In genomic region chr3:94413721-94414106, GRCh38 we compare ENCODE assay signal across 15 cellular contexts.
DNase-seq lines count a peak whose midpoint lies in the region; ATAC-seq, FAIRE-seq and TF ChIP-seq lines count a peak whose summit lies in the region.
"Had no signal": no experiment of that assay in that cellular context is flagged by ENCODE, and none has a peak within 500 bp of the region (broad histone marks: within the 10 kb centered on the region; RNA-seq: fewer than 3 reads in every experiment).

No MANE protein-coding gene starts in this region.

- no peak overlapping the region for H2AK5ac ChIP-seq in mesendoderm (ENCODE audit: low read length)

- no peak overlapping the region for H2BK120ac ChIP-seq in mesendoderm (ENCODE audit: low read depth, low read length)

- no peak overlapping the region for H3K4me2 ChIP-seq in mesendoderm (ENCODE audit: low read length)

- H3K9me3 ChIP-seq in HUES64 (ENCODE audit: insufficient read depth, low read depth, low read length): no peaks in the 10 kb centered on the region
- H3K9me3 ChIP-seq in adrenal gland (replicated peaks in 1 of 3): peaks cover 0 to 4% (median 0%) of the 10 kb centered on the region in 3 donors
- H3K9me3 ChIP-seq: upper lobe of left lung had no signal

- intact Hi-C loops in Right ventricle myocardium superior (cut with DNase I): no loop called here
- intact Hi-C loops in adrenal gland (cut with DNase I): no loop called here

- H3K56ac ChIP-seq in mesendoderm (ENCODE audit: low read length): no peak overlapping the region

- H3K4me3 ChIP-seq in AG10803 (ENCODE audit: low read length) (no peak overlapping the region), HUES64 (ENCODE audit: low read length) (no peak overlapping the region), bronchial epithelial cell (ENCODE audit: low read depth, low read length) (no peak overlapping the region), mesendoderm (ENCODE audit: low read length) (no peak overlapping the region), adrenal gland (no peak overlapping the region)
- H3K4me3 ChIP-seq: BLaER1, upper lobe of left lung had no signal

- H3K4me1 ChIP-seq in HUES64 (ENCODE audit: insufficient read depth, low read length) (peaks cover 21% of the 10 kb centered on the region), mesendoderm (ENCODE audit: control insufficient read depth, low read depth, low read length) (no peaks in the 10 kb centered on the region), adrenal gland (replicated peaks in 1 of 2) (no peaks in the 10 kb centered on the region)
- H3K4me1 ChIP-seq: upper lobe of left lung had no signal

- TF ChIP-seq CTCF in AG10803 (conservative IDR thresholded peaks at IDR 0.05; ENCODE audit: low read length) (no peak), bronchial epithelial cell (IDR thresholded peaks at IDR 0.05; ENCODE audit: insufficient read depth, low read length, severe bottlenecking) (no peak), adrenal gland (IDR thresholded peaks at IDR 0.05) (no peak)

- ATAC-seq in Right ventricle myocardium superior (ENCODE audit: poor library complexity): no peak
- no peak for ATAC-seq in HG02885 (IDR thresholded peaks at IDR 0.05; ENCODE audit: poor library complexity, unreplicated experiment)
- ATAC-seq: left cardiac atrium had no signal

- H4K8ac ChIP-seq in mesendoderm (ENCODE audit: low read depth, low read length): no peak overlapping the region

- DNase-seq in AG10803 (ENCODE audit: low read depth) (peak; percentile 51), bronchial epithelial cell (ENCODE audit: low read depth) (peak; percentile 27), mesendoderm (no peak), nucleus accumbens (lab: John Stamatoyannopoulos, UW) (no peak), Right ventricle myocardium superior (no peak), adrenal gland (no peak)
- DNase-seq: activated T-cell treated with anti-CD3 and anti-CD28 coated beads for 4 hours; dermis blood vessel endothelial cell; left cardiac atrium; stimulated activated CD4-positive, alpha-beta T cell treated with anti-CD3 and anti-CD28 coated beads, Interleukin-4, amount 100 ng/mL, for 1 hour; SW 1271; upper lobe of left lung had no signal

- H4K5ac ChIP-seq in mesendoderm (ENCODE audit: low read length): peak overlapping the region; percentile 47

- H3K9ac ChIP-seq in HUES64 (ENCODE audit: low read depth, low read length) (no peak overlapping the region), mesendoderm (ENCODE audit: low read length) (no peak overlapping the region)
- H3K9ac ChIP-seq: BLaER1 had no signal

- no peak overlapping the region for H3K23ac ChIP-seq in mesendoderm (ENCODE audit: low read length)

- no peak overlapping the region for H3K18ac ChIP-seq in mesendoderm (ENCODE audit: low read length)

- H3K79me2 ChIP-seq in mesendoderm (ENCODE audit: control insufficient read depth, insufficient read depth, low read length): no peaks in the 10 kb centered on the region

- H3K27ac ChIP-seq in HUES64 (ENCODE audit: low read depth, low read length) (peak overlapping the region; percentile 59), mesendoderm (ENCODE audit: low read depth, low read length) (no peak overlapping the region), adrenal gland (no peak overlapping the region)
- H3K27ac ChIP-seq: BLaER1, upper lobe of left lung had no signal

- no peak overlapping the region for H2BK15ac ChIP-seq in mesendoderm (replicated peaks; ENCODE audit: low read depth)

- H3K27me3 ChIP-seq in HUES64 (ENCODE audit: insufficient read depth, low read length): no peaks in the 10 kb centered on the region
- no peaks in the 10 kb centered on the region for H3K27me3 ChIP-seq in bronchial epithelial cell (ENCODE audit: control insufficient read depth, insufficient read depth, low read length)
- no peaks in the 10 kb centered on the region for H3K27me3 ChIP-seq in mesendoderm (ENCODE audit: insufficient read depth, low read length, poor library complexity)
- no peaks in the 10 kb centered on the region for H3K27me3 ChIP-seq in adrenal gland
- H3K27me3 ChIP-seq: BLaER1, upper lobe of left lung had no signal

- WGBS in HUES64: 92% methylated on average over 2 of the region's 2 CpGs
- WGBS in mesendoderm (ENCODE audit: extremely low coverage, insufficient coverage, low lambda C conversion rate): no CpG with 5 or more reads among the region's 2 CpGs
- 58 to 72% (median 63%) methylated on average over 2 of the region's 2 CpGs for WGBS in adrenal gland, 4 donors

- H3K36me3 ChIP-seq in HUES64 (ENCODE audit: insufficient read depth, low read length): no peaks in the 10 kb centered on the region
- H3K36me3 ChIP-seq in bronchial epithelial cell (ENCODE audit: control insufficient read depth, insufficient read depth, low read length): no peaks in the 10 kb centered on the region
- H3K36me3 ChIP-seq in mesendoderm (ENCODE audit: control insufficient read depth, insufficient read depth, low read length): no peaks in the 10 kb centered on the region
- H3K36me3 ChIP-seq in adrenal gland (replicated peaks in 1 of 2): no peaks in the 10 kb centered on the region
- H3K36me3 ChIP-seq: BLaER1, upper lobe of left lung had no signal

- H2BK5ac ChIP-seq in mesendoderm (ENCODE audit: low read length): peak overlapping the region; percentile 61

- H3K4ac ChIP-seq in mesendoderm (ENCODE audit: low read depth, low read length): no peak overlapping the region

- H3K79me1 ChIP-seq in mesendoderm (ENCODE audit: low read length): no peaks in the 10 kb centered on the region

- no peak for TF ChIP-seq POLR2A in adrenal gland (IDR thresholded peaks at IDR 0.05)

- no peak for FAIRE-seq in bronchial epithelial cell (lab: Jason Lieb, UNC)

Comparison
In these comparisons a context has a peak if more than half of its experiments do, and no peak if none do; other contexts are left out.
1. DNase-seq: peak in AG10803 (single experiment) and bronchial epithelial cell (single experiment); none in mesendoderm (single experiment), nucleus accumbens (0 of 56), Right ventricle myocardium superior (single experiment) and adrenal gland (0 of 7).